8 cellular contexts compared by ENCODE assay signal in the genomic region with DNA sequence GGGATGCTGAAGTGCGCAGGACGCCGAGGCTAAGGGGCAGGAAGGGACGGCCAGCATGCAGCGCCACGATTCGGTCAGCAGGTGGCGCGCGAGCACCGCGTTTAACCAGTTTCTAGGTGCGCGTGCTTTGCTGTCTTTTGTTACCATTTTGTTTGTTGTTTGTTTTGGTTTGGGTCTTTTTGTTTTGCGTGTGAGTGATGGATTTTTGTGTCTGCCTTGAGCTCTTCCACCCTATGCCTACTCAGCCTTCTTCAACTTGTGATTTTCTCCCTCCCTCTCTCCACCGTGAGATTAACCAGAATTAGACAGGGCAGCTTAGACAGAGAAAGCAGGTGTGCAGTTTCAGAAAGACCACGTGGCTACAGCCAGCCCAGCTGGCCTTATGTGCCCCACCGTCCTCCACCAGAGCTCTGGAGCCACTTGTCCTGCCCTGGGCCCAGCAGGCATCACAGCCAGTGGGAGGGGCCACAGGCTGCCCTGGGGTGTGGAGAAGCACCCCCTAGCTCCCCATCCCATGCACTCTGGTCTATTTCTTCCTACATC.
DNase-seq lines count a peak whose midpoint lies in the region; ATAC-seq, FAIRE-seq and TF ChIP-seq lines count a peak whose summit lies in the region.

No MANE protein-coding gene starts in this region.

- no peak overlapping the region for H3K27ac Mint-ChIP-seq in activated naive CD8-positive, alpha-beta T cell treated with anti-CD3 and anti-CD28 coated beads, Interleukin-2, amount 10 ng/mL, durations not matched to agents 7 days and 5 days

- TF ChIP-seq CTCF in SU-DHL-6 (IDR thresholded peaks at IDR 0.05; ENCODE audit: insufficient read depth, low read length, poor library complexity, severe bottlenecking), result peak; percentile 85

- H3K4me3 Mint-ChIP-seq in activated naive CD8-positive, alpha-beta T cell treated with anti-CD3 and anti-CD28 coated beads, Interleukin-2, amount 10 ng/mL, durations not matched to agents 7 days and 5 days, result peak overlapping the region; percentile 55

- POLR2A ChIA-PET in activated naive CD8-positive, alpha-beta T cell treated with anti-CD3 and anti-CD28 coated beads, Interleukin-2, amount 10 ng/mL, durations not matched to agents 7 days and 5 days (lab: Charles Lee), result no interaction called here

- H3K79me2 ChIP-seq in SU-DHL-6 (ENCODE audit: insufficient read depth, low read length), result no peaks in the 10 kb centered on the region

- FAIRE-seq in GM12891 (lab: Jason Lieb, UNC), result peak; percentile 94

- TF ChIP-seq POLR2A in GM12891 (IDR thresholded peaks at IDR 0.05; ENCODE audit: low read depth, low read length), result no peak

- peaks cover 5% of the 10 kb centered on the region for H3K4me1 Mint-ChIP-seq in activated naive CD8-positive, alpha-beta T cell treated with anti-CD3 and anti-CD28 coated beads, Interleukin-2, amount 10 ng/mL, durations not matched to agents 7 days and 5 days

- no peaks in the 10 kb centered on the region for H3K9me3 ChIP-seq in SU-DHL-6 (ENCODE audit: insufficient read depth, low read length)

- peak overlapping the region; percentile 5; the same call in 1 of the 2 replicates for H3K9ac ChIP-seq in SU-DHL-6 (ENCODE audit: low read length)

- H3K27me3 ChIP-seq in SU-DHL-6 (ENCODE audit: low read length), result no peaks in the 10 kb centered on the region

- no peaks in the 10 kb centered on the region for H3K36me3 Mint-ChIP-seq in activated naive CD8-positive, alpha-beta T cell treated with anti-CD3 and anti-CD28 coated beads, Interleukin-2, amount 10 ng/mL, durations not matched to agents 7 days and 5 days

- H4K20me1 ChIP-seq in SU-DHL-6 (ENCODE audit: low read depth, low read length), result no peaks in the 10 kb centered on the region

- H3K4me2 ChIP-seq in SU-DHL-6 (ENCODE audit: low read depth, low read length, poor library complexity, severe bottlenecking), result peak overlapping the region; percentile 51

- intact Hi-C loops in left cardiac atrium (cut with DNase I), result no loop called here

- no peaks in the 10 kb centered on the region for H3K9me2 ChIP-seq in SU-DHL-6 (replicated peaks; ENCODE audit: insufficient read depth, low read length)

- H3K36me3 ChIP-seq in SU-DHL-6 (ENCODE audit: low read length), result no peaks in the 10 kb centered on the region

- no peaks in the 10 kb centered on the region for H3K27me3 Mint-ChIP-seq in activated naive CD8-positive, alpha-beta T cell treated with anti-CD3 and anti-CD28 coated beads, Interleukin-2, amount 10 ng/mL, durations not matched to agents 7 days and 5 days

- peak; percentile 56 for DNase-seq in GM12891 (ENCODE audit: insufficient read length, low spot score)
- peak; percentile 50 for DNase-seq in NCI-H1105 (lab: John Stamatoyannopoulos, UW)
- DNase-seq in activated naive CD8-positive, alpha-beta T cell treated with anti-CD3 and anti-CD28 coated beads, Interleukin-2, amount 10 ng/mL, durations not matched to agents 7 days and 5 days, result peak; percentile 85
- DNase-seq in left cardiac atrium, result peak; percentile 75
- peak; percentile 93 for DNase-seq in retina
- DNase-seq in amniotic stem cell (lab: John Stamatoyannopoulos, UW), result no peak

- H3K9me3 Mint-ChIP-seq in activated naive CD8-positive, alpha-beta T cell treated with anti-CD3 and anti-CD28 coated beads, Interleukin-2, amount 10 ng/mL, durations not matched to agents 7 days and 5 days, result no peaks in the 10 kb centered on the region

- peak overlapping the region; percentile 75 for H2AFZ ChIP-seq in SU-DHL-6 (ENCODE audit: low read depth, low read length, severe bottlenecking)

- ATAC-seq in HG02642 (IDR thresholded peaks at IDR 0.05; ENCODE audit: poor library complexity, unreplicated experiment) (peak; percentile 93), left cardiac atrium (peak; percentile 90 to 91)
- ATAC-seq in activated naive CD8-positive, alpha-beta T cell treated with anti-CD3 and anti-CD28 coated beads, Interleukin-2, amount 10 ng/mL, durations not matched to agents 7 days and 5 days (ENCODE audit: low read depth), result peak; percentile 92

- no peaks in the 10 kb centered on the region for H3F3A ChIP-seq in SU-DHL-6 (ENCODE audit: insufficient read depth)

- peak overlapping the region; percentile 15 for H3K4me3 ChIP-seq in SU-DHL-6 (ENCODE audit: insufficient read depth, low read length, poor library complexity, severe bottlenecking)

- no peak overlapping the region for H3K27ac ChIP-seq in SU-DHL-6 (ENCODE audit: low read depth, low read length)

TF ChIP-seq in GM12891, 5 proteins besides CTCF, POLR2A, EP300 and RAD21:
- no peak for TF ChIP-seq SPI1 (IDR thresholded peaks at IDR 0.05; ENCODE audit: low read depth, low read length)
- TF ChIP-seq POU2F2 (IDR thresholded peaks at IDR 0.05; ENCODE audit: low read depth, low read length), result peak; percentile 32; the same call in 1 of the 2 replicates
